In the genomic region with DNA sequence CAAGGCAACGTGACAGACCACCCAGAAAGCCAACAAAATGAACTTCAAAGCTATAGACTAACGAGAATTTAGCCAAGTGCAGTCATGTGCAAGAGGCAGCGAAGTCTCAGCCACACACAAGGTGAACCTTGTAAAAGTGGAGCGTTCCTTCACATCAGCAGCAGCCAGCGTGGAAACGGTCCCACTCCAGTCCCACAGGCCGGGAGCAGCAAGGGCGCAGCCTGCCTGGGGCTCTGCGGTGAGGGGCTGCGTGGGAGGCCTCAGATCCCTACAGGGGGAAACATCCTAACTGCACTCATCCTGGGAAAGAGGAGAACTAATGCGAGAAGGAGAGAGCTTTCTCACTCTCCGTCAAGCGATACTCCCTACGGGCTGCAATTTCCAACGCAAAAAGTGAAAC, we compare ENCODE assay signal across 20 cellular contexts. TPM values are rescaled to one million over a fixed set of nuclear protein-coding genes. Genes with fewer than 3 reads are reported as not detected.
DNase-seq lines count a peak whose midpoint lies in the region; ATAC-seq and TF ChIP-seq lines count a peak whose summit lies in the region.
"Had no signal": no experiment of that assay in that cellular context is flagged by ENCODE, and none has a peak within 500 bp of the region (broad histone marks: within the 10 kb centered on the region; RNA-seq: fewer than 3 reads in every experiment).

No MANE protein-coding gene starts in this region.

- ATAC-seq in WTC11, result no peak
- ATAC-seq in HG03521 (IDR thresholded peaks at IDR 0.05; ENCODE audit: unreplicated experiment), result no peak
- ATAC-seq: A549; CD8-positive, alpha-beta T cell; GM12878; K562 had no signal

- H4K20me1 ChIP-seq in BLaER1, result peaks cover 48% of the 10 kb centered on the region
- peaks cover 6% of the 10 kb centered on the region for H4K20me1 ChIP-seq in osteoblast (ENCODE audit: insufficient read depth, low read length)
- H4K20me1 ChIP-seq in GM23248 (ENCODE audit: insufficient read depth), result no peaks in the 10 kb centered on the region

- H3K36me3 ChIP-seq in BLaER1 (0 out of 2 replicates have a peak, but pooled peaks cover 6% of the 10 kb centered on the region), osteoblast (ENCODE audit: insufficient read depth, low read length) (no peaks in the 10 kb centered on the region), GM23248 (ENCODE audit: low read depth) (no peaks in the 10 kb centered on the region)

- no peaks in the 10 kb centered on the region for H3K9me2 ChIP-seq in GM23248 (ENCODE audit: insufficient read depth)

- 88% methylated on average over 15 of the region's 15 CpGs for WGBS in GM23248 (ENCODE audit: low coverage in 1 of 2, low lambda C conversion rate in 2 of 2, missing lambda C conversion rate in 2 of 2), 2 experiments

- H3K79me2 ChIP-seq in osteoblast (ENCODE audit: insufficient read depth, low read length), result no peaks in the 10 kb centered on the region
- no peaks in the 10 kb centered on the region for H3K79me2 ChIP-seq in GM23248 (ENCODE audit: insufficient read depth)

- POLR2A ChIA-PET in WTC11 (lab: Charles Lee), result interaction anchor here (0.6 kb wide), 1 partner anchor 30 kb away, joined by 3 read pairs; no protein-coding TSS in a partner anchor

- DNase-seq in WTC11 (ENCODE audit: low spot score), result no peak
- peak; percentile 22 for DNase-seq in fibroblast of peridontal ligament (ENCODE audit: extremely low read depth)
- DNase-seq in osteoblast (ENCODE audit: insufficient read length, low spot score, missing footprints), result peak; percentile 71
- no peak for DNase-seq in GM23248
- DNase-seq in SIG-M5 (lab: John Stamatoyannopoulos, UW), result no peak
- no peak for DNase-seq in NK-92 (lab: John Stamatoyannopoulos, UW; ENCODE audit: unreplicated experiment)
- DNase-seq: Calu3; CD8-positive, alpha-beta T cell; EL; NCI-H1105 treated with DMSO at 0.1 percent for 48 hours; NCI-H1694; NCI-H2081 treated with DMSO at 0.1 percent for 48 hours; NCI-H446 treated with DMSO at 0.1 percent for 48 hours; NK-92 treated with Interleukin-12 subunit alpha and Interleukin-12 subunit beta, amount 100 ng/mL, for 24 hours; Right ventricle myocardium superior had no signal

- H3K9me3 ChIP-seq in BLaER1 (peaks cover 17% of the 10 kb centered on the region), osteoblast (ENCODE audit: low read depth, low read length) (no peaks in the 10 kb centered on the region), GM23248 (ENCODE audit: low read depth) (no peaks in the 10 kb centered on the region)
- H3K9me3 ChIP-seq: A549 had no signal

- in situ Hi-C loops in GM23248 (cut with MboI), result no loop called here

- no peak overlapping the region for H3K27ac ChIP-seq in BLaER1
- no peak overlapping the region for H3K27ac ChIP-seq in osteoblast (ENCODE audit: low read depth, low read length)
- H3K27ac ChIP-seq in GM23248, result no peak overlapping the region
- H3K27ac ChIP-seq: A549 had no signal

- TF ChIP-seq CTCF in WTC11 (IDR thresholded peaks at IDR 0.05) (no peak), osteoblast (IDR thresholded peaks at IDR 0.05; ENCODE audit: extremely low read depth, low read depth, low read length) (no peak)

- H3K4me3 Mint-ChIP-seq in WTC11, result no peak overlapping the region
- H3K4me3 Mint-ChIP-seq: CD8-positive, alpha-beta T cell had no signal

- H3F3A ChIP-seq in GM23248 (ENCODE audit: insufficient read depth), result no peaks in the 10 kb centered on the region

- peaks cover 26% of the 10 kb centered on the region for H3K27me3 Mint-ChIP-seq in WTC11 (ENCODE audit: low read depth)

- H3K9me3 Mint-ChIP-seq in WTC11, result peaks cover 19% of the 10 kb centered on the region
- H3K9me3 Mint-ChIP-seq: CD8-positive, alpha-beta T cell had no signal

- CTCF ChIA-PET in WTC11 (lab: Charles Lee), result interaction anchor here (1.3 to 1.7 kb wide), 3 partner anchors 50 to 58 kb away, joined by 3 to 6 read pairs (median 6); no protein-coding TSS in a partner anchor

- H3K27ac Mint-ChIP-seq in WTC11, result 0 out of 2 replicates have a peak overlapping the region, but pooled peaks have one; percentile 53
- H3K27ac Mint-ChIP-seq: CD8-positive, alpha-beta T cell had no signal

- H3K27me3 ChIP-seq in BLaER1 (peaks cover 48% of the 10 kb centered on the region), osteoblast (ENCODE audit: insufficient read depth, low read length) (peaks cover 17% of the 10 kb centered on the region), GM23248 (replicated peaks; ENCODE audit: insufficient read depth) (no peaks in the 10 kb centered on the region)

- no peak overlapping the region for H2AFZ ChIP-seq in osteoblast (ENCODE audit: low read length)
- H2AFZ ChIP-seq in GM23248, result no peak overlapping the region

- peaks cover 17% of the 10 kb centered on the region for H3K36me3 Mint-ChIP-seq in WTC11
- H3K36me3 Mint-ChIP-seq: CD8-positive, alpha-beta T cell had no signal

- H3K4me1 ChIP-seq in BLaER1 (peaks cover 80% of the 10 kb centered on the region), osteoblast (ENCODE audit: insufficient read depth, low read length) (no peaks in the 10 kb centered on the region), GM23248 (ENCODE audit: insufficient read depth) (no peaks in the 10 kb centered on the region)

- H3K9ac ChIP-seq in BLaER1 (no peak overlapping the region), GM23248 (no peak overlapping the region)

- peaks cover 5% of the 10 kb centered on the region for H3K4me1 Mint-ChIP-seq in WTC11

- peak overlapping the region; percentile 95 for H3K4me2 ChIP-seq in BLaER1
- H3K4me2 ChIP-seq in osteoblast (ENCODE audit: insufficient read depth, low read length), result no peak overlapping the region
- H3K4me2 ChIP-seq in GM23248 (ENCODE audit: unreplicated experiment), result no peak overlapping the region
- H3K4me2 ChIP-seq: A549 had no signal

- H3K4me3 ChIP-seq in BLaER1, result no peak overlapping the region
- H3K4me3 ChIP-seq in osteoblast (ENCODE audit: insufficient read depth, low read length), result no peak overlapping the region
- H3K4me3 ChIP-seq in GM23248, result no peak overlapping the region
- H3K4me3 ChIP-seq: A549, GM12878, K562 had no signal

TF ChIP-seq in WTC11, 78 proteins besides CTCF, POLR2A, EP300 and RAD21:
- no peak for TF ChIP-seq E2F1 (CRISPR knock-in tag; IDR thresholded peaks at IDR 0.05)
- TF ChIP-seq ZNF219 (CRISPR knock-in tag; IDR thresholded peaks at IDR 0.05; ENCODE audit: borderline replicate concordance), result no peak
- no peak for TF ChIP-seq OVOL2 (CRISPR knock-in tag; IDR thresholded peaks at IDR 0.05; ENCODE audit: borderline replicate concordance)
- TF ChIP-seq RELA (CRISPR knock-in tag; IDR thresholded peaks at IDR 0.05; ENCODE audit: borderline replicate concordance), result no peak
- no peak for TF ChIP-seq ZNF416 (CRISPR knock-in tag; IDR thresholded peaks at IDR 0.05)
- TF ChIP-seq TCF7 (CRISPR knock-in tag; IDR thresholded peaks at IDR 0.05; ENCODE audit: low read depth), result no peak
TF ChIP-seq in WTC11: peak in this region for 0.

RNA-seq across cellular contexts. Expression of gene STK32C, which starts 4.8 kb away (rescaled TPM):
- total RNA-seq in WTC11 (2021) (20.7 to 23.2 TPM (median 22.2 TPM) in 3 replicates), osteoblast (12.7 and 14.5 TPM in 2 replicates)
- 7.1 and 9.8 TPM in 2 replicates for total RNA-seq in GM23248 (2014; rRNA removed; shearing (Covaris generic))
- polyA plus RNA-seq in GM23248 (2016; fragmentation: Nextera tagmentation; extraction: Ambion mirVana), result 8.8 TPM in 2 replicates

RNA-seq across cellular contexts. Expression of gene LRRC27, which starts 29.1 kb away (rescaled TPM):
- 4.0 to 4.6 TPM (median 4.4 TPM) in 3 replicates for total RNA-seq in WTC11 (2021)
- total RNA-seq in osteoblast, result 11.2 and 13.4 TPM in 2 replicates
- 7.5 and 11.1 TPM in 2 replicates for total RNA-seq in GM23248 (2014; rRNA removed; shearing (Covaris generic))
- 9.6 and 11.5 TPM in 2 replicates for polyA plus RNA-seq in GM23248 (2016; fragmentation: Nextera tagmentation; extraction: Ambion mirVana)

Comparison
In these comparisons a context has a peak if more than half of its experiments do, and no peak if none do; other contexts are left out.
1. DNase-seq: peak in fibroblast of peridontal ligament (single experiment) and osteoblast (single experiment); none in WTC11 (single experiment), GM23248 (single experiment), SIG-M5 (single experiment) and NK-92 (single experiment).